In genomic region chr6:111925296-111925695, GRCh38 we compare ENCODE assay signal across 12 cellular contexts. TPM values are rescaled to one million over a fixed set of nuclear protein-coding genes. Genes with fewer than 3 reads are reported as not detected.
DNase-seq lines count a peak whose midpoint lies in the region; ATAC-seq, FAIRE-seq and TF ChIP-seq lines count a peak whose summit lies in the region.
"Had no signal": no experiment of that assay in that cellular context is flagged by ENCODE, and none has a peak within 500 bp of the region (broad histone marks: within the 10 kb centered on the region; RNA-seq: fewer than 3 reads in every experiment).

No MANE protein-coding gene starts in this region.

- H3K4me1 ChIP-seq in vagina = no peaks in the 10 kb centered on the region
- H3K4me1 ChIP-seq: psoas muscle had no signal

- TF ChIP-seq CTCF in vagina (IDR thresholded peaks at IDR 0.05) = no peak

- no peaks in the 10 kb centered on the region for H3K27me3 ChIP-seq in vagina
- H3K27me3 ChIP-seq: heart left ventricle, tibial nerve had no signal

- no peak overlapping the region for H3K27ac ChIP-seq in vagina
- H3K27ac ChIP-seq: heart left ventricle, psoas muscle, tibial nerve had no signal

- H3K27me3 Mint-ChIP-seq in activated naive CD8-positive, alpha-beta T cell treated with anti-CD3 and anti-CD28 coated beads, Interleukin-2, amount 50 U/mL, for 24 hours = no peaks in the 10 kb centered on the region

- DNase-seq in Daoy (ENCODE audit: low read depth) (peak; percentile 69), HTR-8/SVneo (ENCODE audit: insufficient read length, low spot score) (peak; percentile 23), kidney glomerular epithelial cell (lab: John Stamatoyannopoulos, UW) (peak; percentile 68), vagina (ENCODE audit: extremely low spot score in 2 of 2) (no peak), COLO668 (lab: John Stamatoyannopoulos, UW; ENCODE audit: unreplicated experiment) (no peak)
- no peak for DNase-seq in activated naive CD8-positive, alpha-beta T cell treated with anti-CD3 and anti-CD28 coated beads, Interleukin-2, amount 50 U/mL, for 24 hours
- no peak for DNase-seq in activated effector memory CD4-positive, alpha-beta T cell treated with Interleukin-2 at 50 U/mL for 16 hours
- DNase-seq: heart left ventricle, NCI-H2029, psoas muscle had no signal

- no peak for TF ChIP-seq POLR2A in vagina (IDR thresholded peaks at IDR 0.05)

- intact Hi-C loops in vagina (cut with DNase I) = no loop called here

- no peaks in the 10 kb centered on the region for H3K9me3 ChIP-seq in vagina
- H3K9me3 ChIP-seq: heart left ventricle, psoas muscle, tibial nerve had no signal

- no peaks in the 10 kb centered on the region for H3K9me3 Mint-ChIP-seq in activated naive CD8-positive, alpha-beta T cell treated with anti-CD3 and anti-CD28 coated beads, Interleukin-2, amount 50 U/mL, for 24 hours

- no peak for FAIRE-seq in HTR-8/SVneo (lab: Jason Lieb, UNC)
- FAIRE-seq: GM12892 had no signal

- ATAC-seq in activated naive CD8-positive, alpha-beta T cell treated with anti-CD3 and anti-CD28 coated beads, Interleukin-2, amount 50 U/mL, for 24 hours = peak; percentile 66
- ATAC-seq: heart left ventricle, psoas muscle had no signal

- no peaks in the 10 kb centered on the region for H3K36me3 ChIP-seq in vagina
- H3K36me3 ChIP-seq: heart left ventricle, tibial nerve had no signal

- H3K4me3 Mint-ChIP-seq in activated naive CD8-positive, alpha-beta T cell treated with anti-CD3 and anti-CD28 coated beads, Interleukin-2, amount 50 U/mL, for 24 hours = no peak overlapping the region

- H3K4me1 Mint-ChIP-seq in activated naive CD8-positive, alpha-beta T cell treated with anti-CD3 and anti-CD28 coated beads, Interleukin-2, amount 50 U/mL, for 24 hours = peaks cover 24% of the 10 kb centered on the region

- H3K4me3 ChIP-seq in vagina = no peak overlapping the region
- H3K4me3 ChIP-seq: heart left ventricle, psoas muscle, tibial nerve had no signal

- H3K27ac Mint-ChIP-seq in activated naive CD8-positive, alpha-beta T cell treated with anti-CD3 and anti-CD28 coated beads, Interleukin-2, amount 50 U/mL, for 24 hours = no peak overlapping the region

- no peaks in the 10 kb centered on the region for H3K36me3 Mint-ChIP-seq in activated naive CD8-positive, alpha-beta T cell treated with anti-CD3 and anti-CD28 coated beads, Interleukin-2, amount 50 U/mL, for 24 hours (ENCODE audit: low read depth)

RNA-seq across cellular contexts. Expression of gene FYN, which starts 52.0 kb away (rescaled TPM):
- 49.9 and 54.2 TPM in 2 replicates for total RNA-seq in Daoy (2014; rRNA removed; shearing (Covaris generic))
- 130 TPM for total RNA-seq in vagina

Comparison
In these comparisons a context has a peak if more than half of its experiments do, and no peak if none do; other contexts are left out.
1. DNase-seq: peak in Daoy (single experiment), HTR-8/SVneo (single experiment) and kidney glomerular epithelial cell (single experiment); none in activated naive CD8-positive, alpha-beta T cell treated with anti-CD3 and anti-CD28 coated beads, Interleukin-2, amount 50 U/mL, for 24 hours (single experiment), vagina (0 of 2), COLO668 (single experiment) and activated effector memory CD4-positive, alpha-beta T cell treated with Interleukin-2 at 50 U/mL for 16 hours (single experiment).